ENCODE assay signal across 2 cellular contexts in the genomic region with DNA sequence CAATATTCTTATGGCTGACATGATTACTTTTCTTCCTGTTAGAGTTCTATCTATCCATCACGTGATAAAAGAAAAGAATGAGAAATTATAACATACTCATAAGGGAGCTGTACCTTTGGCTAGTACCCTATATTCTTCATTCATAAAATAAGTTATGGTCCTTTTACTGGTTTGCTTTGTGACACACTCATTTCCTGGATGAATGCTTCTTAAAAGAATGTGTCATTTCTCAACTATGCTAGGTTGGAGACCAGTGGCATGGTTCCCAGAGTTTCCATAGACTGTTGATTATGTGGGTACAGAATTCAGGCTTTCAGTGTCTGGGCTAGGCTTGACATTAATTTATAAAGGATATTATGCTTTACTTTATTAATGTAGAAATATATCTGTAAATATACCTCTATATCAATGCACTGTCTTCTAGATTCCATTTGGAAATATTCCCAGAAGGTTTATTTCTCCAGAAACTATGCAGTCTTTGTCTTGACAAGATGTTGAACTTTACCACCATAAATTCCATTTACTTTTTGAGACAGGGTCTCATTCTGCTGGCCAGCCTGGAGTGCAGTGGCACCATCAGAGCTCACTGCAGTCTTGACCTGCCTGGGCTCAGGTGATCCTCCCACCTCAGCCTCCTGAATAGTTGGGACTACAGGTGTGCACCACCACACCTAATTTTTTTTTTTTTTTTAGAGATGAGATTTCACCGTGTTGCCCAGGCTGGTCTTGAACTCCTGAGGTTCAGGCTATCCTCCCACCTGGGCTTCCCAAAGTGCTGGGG.
TF ChIP-seq lines count a peak whose summit lies in the region.

No MANE protein-coding gene starts in this region.

TF ChIP-seq in H1, 55 proteins besides CTCF, POLR2A, EP300 and RAD21:
- TF ChIP-seq FOSL1 (IDR thresholded peaks at IDR 0.05; ENCODE audit: insufficient read depth, low read depth, low read length) (no peak), POLR2AphosphoS5 (IDR thresholded peaks at IDR 0.05; ENCODE audit: low read depth, low read length) (peak; percentile 44; the same call in 1 of the 2 replicates)
TF ChIP-seq in H1: peak in this region for 1.

TF ChIP-seq in GM23338, 12 proteins besides CTCF, POLR2A, EP300 and RAD21:
- TF ChIP-seq ZNF114 (CRISPR knock-in tag; IDR thresholded peaks at IDR 0.05) (no peak), EZH2phosphoT487 (IDR thresholded peaks at IDR 0.05; ENCODE audit: unreplicated experiment) (no peak), STAT1 (IDR thresholded peaks at IDR 0.05; ENCODE audit: unreplicated experiment) (no peak), ZNF331 (CRISPR knock-in tag; IDR thresholded peaks at IDR 0.05; ENCODE audit: low read depth) (no peak), JUNB (IDR thresholded peaks at IDR 0.05; ENCODE audit: unreplicated experiment) (no peak), EZH2 (IDR thresholded peaks at IDR 0.05; ENCODE audit: low read depth, unreplicated experiment) (no peak), POLR2AphosphoS5 (IDR thresholded peaks at IDR 0.05; ENCODE audit: low read depth) (no peak), NANOG (IDR thresholded peaks at IDR 0.05; ENCODE audit: borderline replicate concordance) (no peak), CREB1 (CRISPR knock-in tag; IDR thresholded peaks at IDR 0.05; ENCODE audit: low read depth) (no peak)
- TF ChIP-seq, protein P1, sequence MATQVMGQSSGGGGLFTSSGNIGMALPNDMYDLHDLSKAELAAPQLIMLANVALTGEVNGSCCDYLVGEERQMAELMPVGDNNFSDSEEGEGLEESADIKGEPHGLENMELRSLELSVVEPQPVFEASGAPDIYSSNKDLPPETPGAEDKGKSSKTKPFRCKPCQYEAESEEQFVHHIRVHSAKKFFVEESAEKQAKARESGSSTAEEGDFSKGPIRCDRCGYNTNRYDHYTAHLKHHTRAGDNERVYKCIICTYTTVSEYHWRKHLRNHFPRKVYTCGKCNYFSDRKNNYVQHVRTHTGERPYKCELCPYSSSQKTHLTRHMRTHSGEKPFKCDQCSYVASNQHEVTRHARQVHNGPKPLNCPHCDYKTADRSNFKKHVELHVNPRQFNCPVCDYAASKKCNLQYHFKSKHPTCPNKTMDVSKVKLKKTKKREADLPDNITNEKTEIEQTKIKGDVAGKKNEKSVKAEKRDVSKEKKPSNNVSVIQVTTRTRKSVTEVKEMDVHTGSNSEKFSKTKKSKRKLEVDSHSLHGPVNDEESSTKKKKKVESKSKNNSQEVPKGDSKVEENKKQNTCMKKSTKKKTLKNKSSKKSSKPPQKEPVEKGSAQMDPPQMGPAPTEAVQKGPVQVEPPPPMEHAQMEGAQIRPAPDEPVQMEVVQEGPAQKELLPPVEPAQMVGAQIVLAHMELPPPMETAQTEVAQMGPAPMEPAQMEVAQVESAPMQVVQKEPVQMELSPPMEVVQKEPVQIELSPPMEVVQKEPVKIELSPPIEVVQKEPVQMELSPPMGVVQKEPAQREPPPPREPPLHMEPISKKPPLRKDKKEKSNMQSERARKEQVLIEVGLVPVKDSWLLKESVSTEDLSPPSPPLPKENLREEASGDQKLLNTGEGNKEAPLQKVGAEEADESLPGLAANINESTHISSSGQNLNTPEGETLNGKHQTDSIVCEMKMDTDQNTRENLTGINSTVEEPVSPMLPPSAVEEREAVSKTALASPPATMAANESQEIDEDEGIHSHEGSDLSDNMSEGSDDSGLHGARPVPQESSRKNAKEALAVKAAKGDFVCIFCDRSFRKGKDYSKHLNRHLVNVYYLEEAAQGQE (IDR thresholded peaks at IDR 0.05; ENCODE audit: unreplicated experiment), result no peak
- TF ChIP-seq, protein P2, sequence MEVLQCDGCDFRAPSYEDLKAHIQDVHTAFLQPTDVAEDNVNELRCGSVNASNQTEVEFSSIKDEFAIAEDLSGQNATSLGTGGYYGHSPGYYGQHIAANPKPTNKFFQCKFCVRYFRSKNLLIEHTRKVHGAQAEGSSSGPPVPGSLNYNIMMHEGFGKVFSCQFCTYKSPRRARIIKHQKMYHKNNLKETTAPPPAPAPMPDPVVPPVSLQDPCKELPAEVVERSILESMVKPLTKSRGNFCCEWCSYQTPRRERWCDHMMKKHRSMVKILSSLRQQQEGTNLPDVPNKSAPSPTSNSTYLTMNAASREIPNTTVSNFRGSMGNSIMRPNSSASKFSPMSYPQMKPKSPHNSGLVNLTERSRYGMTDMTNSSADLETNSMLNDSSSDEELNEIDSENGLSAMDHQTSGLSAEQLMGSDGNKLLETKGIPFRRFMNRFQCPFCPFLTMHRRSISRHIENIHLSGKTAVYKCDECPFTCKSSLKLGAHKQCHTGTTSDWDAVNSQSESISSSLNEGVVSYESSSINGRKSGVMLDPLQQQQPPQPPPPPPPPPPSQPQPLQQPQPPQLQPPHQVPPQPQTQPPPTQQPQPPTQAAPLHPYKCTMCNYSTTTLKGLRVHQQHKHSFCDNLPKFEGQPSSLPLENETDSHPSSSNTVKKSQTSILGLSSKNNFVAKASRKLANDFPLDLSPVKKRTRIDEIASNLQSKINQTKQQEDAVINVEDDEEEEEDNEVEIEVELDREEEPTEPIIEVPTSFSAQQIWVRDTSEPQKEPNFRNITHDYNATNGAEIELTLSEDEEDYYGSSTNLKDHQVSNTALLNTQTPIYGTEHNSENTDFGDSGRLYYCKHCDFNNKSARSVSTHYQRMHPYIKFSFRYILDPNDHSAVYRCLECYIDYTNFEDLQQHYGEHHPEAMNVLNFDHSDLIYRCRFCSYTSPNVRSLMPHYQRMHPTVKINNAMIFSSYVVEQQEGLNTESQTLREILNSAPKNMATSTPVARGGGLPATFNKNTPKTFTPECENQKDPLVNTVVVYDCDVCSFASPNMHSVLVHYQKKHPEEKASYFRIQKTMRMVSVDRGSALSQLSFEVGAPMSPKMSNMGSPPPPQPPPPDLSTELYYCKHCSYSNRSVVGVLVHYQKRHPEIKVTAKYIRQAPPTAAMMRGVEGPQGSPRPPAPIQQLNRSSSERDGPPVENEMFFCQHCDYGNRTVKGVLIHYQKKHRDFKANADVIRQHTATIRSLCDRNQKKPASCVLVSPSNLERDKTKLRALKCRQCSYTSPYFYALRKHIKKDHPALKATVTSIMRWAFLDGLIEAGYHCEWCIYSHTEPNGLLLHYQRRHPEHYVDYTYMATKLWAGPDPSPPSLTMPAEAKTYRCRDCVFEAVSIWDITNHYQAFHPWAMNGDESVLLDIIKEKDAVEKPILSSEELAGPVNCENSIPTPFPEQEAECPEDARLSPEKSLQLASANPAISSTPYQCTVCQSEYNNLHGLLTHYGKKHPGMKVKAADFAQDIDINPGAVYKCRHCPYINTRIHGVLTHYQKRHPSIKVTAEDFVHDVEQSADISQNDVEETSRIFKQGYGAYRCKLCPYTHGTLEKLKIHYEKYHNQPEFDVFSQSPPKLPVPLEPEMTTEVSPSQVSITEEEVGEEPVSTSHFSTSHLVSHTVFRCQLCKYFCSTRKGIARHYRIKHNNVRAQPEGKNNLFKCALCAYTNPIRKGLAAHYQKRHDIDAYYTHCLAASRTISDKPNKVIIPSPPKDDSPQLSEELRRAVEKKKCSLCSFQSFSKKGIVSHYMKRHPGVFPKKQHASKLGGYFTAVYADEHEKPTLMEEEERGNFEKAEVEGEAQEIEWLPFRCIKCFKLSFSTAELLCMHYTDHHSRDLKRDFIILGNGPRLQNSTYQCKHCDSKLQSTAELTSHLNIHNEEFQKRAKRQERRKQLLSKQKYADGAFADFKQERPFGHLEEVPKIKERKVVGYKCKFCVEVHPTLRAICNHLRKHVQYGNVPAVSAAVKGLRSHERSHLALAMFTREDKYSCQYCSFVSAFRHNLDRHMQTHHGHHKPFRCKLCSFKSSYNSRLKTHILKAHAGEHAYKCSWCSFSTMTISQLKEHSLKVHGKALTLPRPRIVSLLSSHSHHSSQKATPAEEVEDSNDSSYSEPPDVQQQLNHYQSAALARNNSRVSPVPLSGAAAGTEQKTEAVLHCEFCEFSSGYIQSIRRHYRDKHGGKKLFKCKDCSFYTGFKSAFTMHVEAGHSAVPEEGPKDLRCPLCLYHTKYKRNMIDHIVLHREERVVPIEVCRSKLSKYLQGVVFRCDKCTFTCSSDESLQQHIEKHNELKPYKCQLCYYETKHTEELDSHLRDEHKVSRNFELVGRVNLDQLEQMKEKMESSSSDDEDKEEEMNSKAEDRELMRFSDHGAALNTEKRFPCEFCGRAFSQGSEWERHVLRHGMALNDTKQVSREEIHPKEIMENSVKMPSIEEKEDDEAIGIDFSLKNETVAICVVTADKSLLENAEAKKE (CRISPR knock-in tag; IDR thresholded peaks at IDR 0.05), result no peak
- TF ChIP-seq, protein P3, sequence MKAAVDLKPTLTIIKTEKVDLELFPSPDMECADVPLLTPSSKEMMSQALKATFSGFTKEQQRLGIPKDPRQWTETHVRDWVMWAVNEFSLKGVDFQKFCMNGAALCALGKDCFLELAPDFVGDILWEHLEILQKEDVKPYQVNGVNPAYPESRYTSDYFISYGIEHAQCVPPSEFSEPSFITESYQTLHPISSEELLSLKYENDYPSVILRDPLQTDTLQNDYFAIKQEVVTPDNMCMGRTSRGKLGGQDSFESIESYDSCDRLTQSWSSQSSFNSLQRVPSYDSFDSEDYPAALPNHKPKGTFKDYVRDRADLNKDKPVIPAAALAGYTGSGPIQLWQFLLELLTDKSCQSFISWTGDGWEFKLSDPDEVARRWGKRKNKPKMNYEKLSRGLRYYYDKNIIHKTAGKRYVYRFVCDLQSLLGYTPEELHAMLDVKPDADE (IDR thresholded peaks at IDR 0.05), result no peak
